ENCODE assay signal across 8 cellular contexts in the genomic region with DNA sequence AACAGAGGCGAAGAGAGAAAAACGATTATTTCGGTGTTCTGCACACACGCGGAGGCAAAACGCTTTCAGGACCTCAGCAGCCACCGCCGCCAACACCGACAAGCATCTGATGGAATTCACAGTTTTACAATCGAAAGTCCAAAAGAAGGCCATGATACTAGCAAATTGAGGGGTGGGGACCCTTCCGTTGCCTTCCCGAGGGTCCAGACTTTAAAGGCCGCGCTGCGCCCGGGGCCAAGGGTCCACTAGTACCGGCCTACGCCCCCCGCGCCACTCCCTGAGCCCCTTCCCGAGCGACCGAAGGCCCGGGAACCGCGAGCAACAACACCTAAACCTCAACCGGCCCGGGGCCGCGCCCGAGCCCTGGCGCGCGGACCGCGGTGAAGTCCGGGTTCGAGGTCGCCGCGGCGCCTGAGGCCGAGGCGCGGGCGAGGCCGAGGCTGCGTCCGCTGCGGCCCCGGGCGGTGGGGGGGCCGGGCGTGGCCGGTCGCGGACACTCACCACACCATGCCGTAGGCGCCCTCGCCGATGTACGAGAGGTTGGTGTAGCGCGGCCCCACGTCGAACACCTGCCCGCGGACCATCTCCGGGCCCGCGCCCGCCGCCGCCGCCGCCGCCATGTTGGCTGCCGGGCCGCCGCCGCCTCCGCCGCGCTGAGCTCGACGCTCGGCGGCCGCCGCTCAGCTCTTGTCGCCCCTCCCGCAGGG. TPM values are rescaled to one million over a fixed set of nuclear protein-coding genes. Genes with fewer than 3 reads are reported as not detected.
DNase-seq lines count a peak whose midpoint lies in the region; ATAC-seq and TF ChIP-seq lines count a peak whose summit lies in the region.

No MANE protein-coding gene starts in this region.

- peaks cover 36% of the 10 kb centered on the region for H3K4me1 Mint-ChIP-seq in activated CD4-positive, alpha-beta T cell treated with anti-CD3 and anti-CD28 coated beads, Interleukin-2, amount 10 ng/mL, durations not matched to agents 24 days and 14 days
- peaks cover 28% of the 10 kb centered on the region for H3K4me1 Mint-ChIP-seq in endothelial cell (ENCODE audit: unreplicated experiment)

- in situ Hi-C loops in transverse colon (cut with MboI; ENCODE audit: low pct_ligation_motif_present in 1 of 4, low pct_unique_long_range_greater_than_20kb in 1 of 4, low sequenced_read_pairs in 3 of 4) = no loop called here

- H3K4me1 ChIP-seq in muscle layer of colon (ENCODE audit: insufficient read depth, low read length) (peaks cover 34% of the 10 kb centered on the region), transverse colon (peaks cover 4 to 50% (median 28%) of the 10 kb centered on the region in 4 donors)

- no peak for TF ChIP-seq POLR2A in transverse colon (IDR thresholded peaks at IDR 0.05)

- H3K36me3 ChIP-seq in muscle layer of colon (ENCODE audit: insufficient read depth, low read length) (no peaks in the 10 kb centered on the region), transverse colon (no peaks in the 10 kb centered on the region)

- peak overlapping the region; percentile 92 for H3K4me3 Mint-ChIP-seq in activated CD4-positive, alpha-beta T cell treated with anti-CD3 and anti-CD28 coated beads, Interleukin-2, amount 10 ng/mL, durations not matched to agents 24 days and 14 days
- peak overlapping the region; percentile 96 for H3K4me3 Mint-ChIP-seq in endothelial cell (ENCODE audit: unreplicated experiment)

- no peak for TF ChIP-seq CTCF in endothelial cell (IDR thresholded peaks at IDR 0.05; ENCODE audit: unreplicated experiment)
- TF ChIP-seq CTCF in transverse colon (IDR thresholded peaks at IDR 0.05) = no peak

- H3K9me3 ChIP-seq in muscle layer of colon (ENCODE audit: low read length) (no peaks in the 10 kb centered on the region), transverse colon (no peaks in the 10 kb centered on the region)

- H3K4me3 ChIP-seq in muscle layer of colon (ENCODE audit: low read depth in 1 of 2, low read length in 2 of 2) = peak overlapping the region; percentile 86 to 92
- peak overlapping the region; percentile 82 to 99 (median 92) for H3K4me3 ChIP-seq in transverse colon

- peaks cover 14% of the 10 kb centered on the region for H3K27me3 Mint-ChIP-seq in activated CD4-positive, alpha-beta T cell treated with anti-CD3 and anti-CD28 coated beads, Interleukin-2, amount 10 ng/mL, durations not matched to agents 24 days and 14 days
- peaks cover 9% of the 10 kb centered on the region for H3K27me3 Mint-ChIP-seq in endothelial cell (ENCODE audit: unreplicated experiment)

- WGBS in transverse colon (ENCODE audit: low coverage in 1 of 2), 2 donors = 1 to 3% methylated on average over 5 to 83 of the region's 92 CpGs

- peak overlapping the region; percentile 42 for H3K9ac ChIP-seq in muscle layer of colon (ENCODE audit: low read length)

- H3K27ac Mint-ChIP-seq in activated CD4-positive, alpha-beta T cell treated with anti-CD3 and anti-CD28 coated beads, Interleukin-2, amount 10 ng/mL, durations not matched to agents 24 days and 14 days = peak overlapping the region; percentile 97
- H3K27ac Mint-ChIP-seq in endothelial cell (ENCODE audit: unreplicated experiment) = peak overlapping the region; percentile 81

- H3K27ac ChIP-seq in muscle layer of colon (ENCODE audit: low read depth, low read length) = peak overlapping the region; percentile 90
- H3K27ac ChIP-seq in transverse colon = peak overlapping the region; percentile 88 to 95 (median 89)

- peak; percentile 15 for ATAC-seq in HG03442 (IDR thresholded peaks at IDR 0.05; ENCODE audit: unreplicated experiment)
- ATAC-seq in HG03039 (IDR thresholded peaks at IDR 0.05; ENCODE audit: unreplicated experiment) = no peak

- DNase-seq in NCI-H2171 (lab: John Stamatoyannopoulos, UW) (peak; percentile 52), NCI-H2171 treated with DMSO at 0.1 percent for 48 hours (lab: John Stamatoyannopoulos, UW) (no peak), endothelial cell (ENCODE audit: low spot score) (no peak), transverse colon (peak; percentile 35)
- peak; percentile 79 for DNase-seq in activated CD4-positive, alpha-beta T cell treated with anti-CD3 and anti-CD28 coated beads, Interleukin-2, amount 10 ng/mL, durations not matched to agents 24 days and 14 days

- no peaks in the 10 kb centered on the region for H3K27me3 ChIP-seq in muscle layer of colon (ENCODE audit: control insufficient read depth in 1 of 2, insufficient read depth in 2 of 2, low read length in 2 of 2)
- H3K27me3 ChIP-seq in transverse colon = no peaks in the 10 kb centered on the region

- peaks cover 4% of the 10 kb centered on the region for H3K9me3 Mint-ChIP-seq in activated CD4-positive, alpha-beta T cell treated with anti-CD3 and anti-CD28 coated beads, Interleukin-2, amount 10 ng/mL, durations not matched to agents 24 days and 14 days
- H3K9me3 Mint-ChIP-seq in endothelial cell (ENCODE audit: unreplicated experiment) = no peaks in the 10 kb centered on the region

- intact Hi-C loops in activated CD4-positive, alpha-beta T cell treated with anti-CD3 and anti-CD28 coated beads, Interleukin-2, amount 10 ng/mL, durations not matched to agents 24 days and 14 days (cut with micrococcal nuclease) = loop anchor here (1.0 kb wide), 1 partner anchor 132 kb away; a partner anchor contains a TSS
- intact Hi-C loops in transverse colon (cut with DNase I; ENCODE audit: low total_unique reads) = no loop called here

- TF ChIP-seq EP300 in transverse colon (IDR thresholded peaks at IDR 0.05; ENCODE audit: low read depth) = no peak

- peaks cover 21% of the 10 kb centered on the region for H3K36me3 Mint-ChIP-seq in activated CD4-positive, alpha-beta T cell treated with anti-CD3 and anti-CD28 coated beads, Interleukin-2, amount 10 ng/mL, durations not matched to agents 24 days and 14 days (ENCODE audit: low read depth)
- H3K36me3 Mint-ChIP-seq in endothelial cell (ENCODE audit: low read depth, unreplicated experiment) = no peaks in the 10 kb centered on the region

RNA-seq across cellular contexts. Expression of a gene that starts 0.5 kb away (rescaled TPM):
- 101 TPM in 2 replicates for total RNA-seq in activated CD4-positive, alpha-beta T cell treated with anti-CD3 and anti-CD28 coated beads, Interleukin-2, amount 10 ng/mL, durations not matched to agents 24 days and 14 days
- total RNA-seq in endothelial cell (ENCODE audit: unreplicated experiment) (119 TPM), transverse colon (100 to 1,000 TPM in 1 of 4 donors, 10 to 100 TPM in 3; 37.1 to 303 (median 57.0) TPM)

Comparison
In these comparisons a context has a peak if more than half of its experiments do, and no peak if none do; other contexts are left out.
1. DNase-seq: peak in NCI-H2171 (single experiment), activated CD4-positive, alpha-beta T cell treated with anti-CD3 and anti-CD28 coated beads, Interleukin-2, amount 10 ng/mL, durations not matched to agents 24 days and 14 days (single experiment) and transverse colon (single experiment); none in NCI-H2171 treated with DMSO at 0.1 percent for 48 hours (single experiment) and endothelial cell (single experiment).